Comparison of ENCODE assay signal across 26 cellular contexts in the genomic region with DNA sequence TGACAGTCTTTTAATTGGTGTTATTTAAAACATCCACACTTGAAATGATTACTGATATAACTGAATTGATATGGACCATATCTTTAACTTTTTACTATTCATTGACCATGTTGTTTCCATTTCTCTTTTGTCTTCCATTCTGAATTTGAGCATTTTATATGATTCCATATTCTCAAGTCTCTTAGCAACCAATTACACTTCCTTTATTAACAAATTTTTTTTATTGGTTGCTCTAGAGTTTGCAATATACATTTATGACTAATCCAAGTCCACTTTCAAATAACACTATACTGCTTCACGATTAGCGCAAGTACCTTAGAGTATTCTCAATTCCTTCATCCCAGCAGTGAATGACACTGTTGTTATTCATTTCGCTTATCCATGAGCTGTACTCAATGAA. TPM values are rescaled to one million over a fixed set of nuclear protein-coding genes. Genes with fewer than 3 reads are reported as not detected.
A peak's percentile ranks its signal among the peaks of the same experiment; 100 is the strongest.
DNase-seq lines count a peak whose midpoint lies in the region; ATAC-seq, FAIRE-seq and TF ChIP-seq lines count a peak whose summit lies in the region.
"Had no signal": no experiment of that assay in that cellular context is flagged by ENCODE, and none has a peak within 500 bp of the region (broad histone marks: within the 10 kb centered on the region; RNA-seq: fewer than 3 reads in every experiment).

No MANE protein-coding gene starts in this region.

- ATAC-seq in natural killer cell (no peak), HG03521 (IDR thresholded peaks at IDR 0.05; ENCODE audit: unreplicated experiment) (no peak), GM21390 (IDR thresholded peaks at IDR 0.05; ENCODE audit: unreplicated experiment) (no peak)
- no peak for ATAC-seq in natural killer cell treated with Interleukin-12 subunit alpha and Interleukin-12 subunit beta and Interleukin-15 and Interleukin-18, amount 100 ng/mL, for 72 hours
- ATAC-seq in central memory CD8-positive, alpha-beta T cell (replicated peaks; ENCODE audit: extremely low read depth, poor library complexity, severe bottlenecking): no peak
- ATAC-seq: GM12878, HCT116 had no signal

- H3K36me3 Mint-ChIP-seq in natural killer cell: peaks cover 29% of the 10 kb centered on the region
- H3K36me3 Mint-ChIP-seq in natural killer cell treated with Interleukin-12 subunit alpha and Interleukin-12 subunit beta and Interleukin-15 and Interleukin-18, amount 100 ng/mL, for 72 hours: peaks cover 46% of the 10 kb centered on the region
- H3K36me3 Mint-ChIP-seq in central memory CD8-positive, alpha-beta T cell (ENCODE audit: insufficient read depth): peaks cover 5% of the 10 kb centered on the region

- peaks cover 18 to 38% of the 10 kb centered on the region in 2 donors for H3K4me1 Mint-ChIP-seq in natural killer cell
- H3K4me1 Mint-ChIP-seq in natural killer cell treated with Interleukin-12 subunit alpha and Interleukin-12 subunit beta and Interleukin-15 and Interleukin-18, amount 100 ng/mL, for 72 hours (ENCODE audit: low read depth in 2 of 2): peaks cover 8 to 13% of the 10 kb centered on the region in 2 donors
- peaks cover 31% of the 10 kb centered on the region for H3K4me1 Mint-ChIP-seq in central memory CD8-positive, alpha-beta T cell
- H3K4me1 Mint-ChIP-seq: CD14-positive monocyte had no signal

- TF ChIP-seq POLR2A in GM12892 (IDR thresholded peaks at IDR 0.05; ENCODE audit: low read depth, low read length): no peak

- H3K27me3 Mint-ChIP-seq in natural killer cell (ENCODE audit: low read depth in 2 of 2): no peaks in the 10 kb centered on the region
- no peaks in the 10 kb centered on the region for H3K27me3 Mint-ChIP-seq in natural killer cell treated with Interleukin-12 subunit alpha and Interleukin-12 subunit beta and Interleukin-15 and Interleukin-18, amount 100 ng/mL, for 72 hours
- H3K27me3 Mint-ChIP-seq in central memory CD8-positive, alpha-beta T cell: no peaks in the 10 kb centered on the region
- H3K27me3 Mint-ChIP-seq: CD4-positive, alpha-beta T cell; CD8-positive, alpha-beta memory T cell had no signal

- FAIRE-seq in GM12892 (lab: Jason Lieb, UNC): no peak
- FAIRE-seq: A204.1, D721Med, GM12878, GM18507 had no signal

- no peak for TF ChIP-seq CTCF in natural killer cell (IDR thresholded peaks at IDR 0.05)

- intact Hi-C loops in natural killer cell (cut with micrococcal nuclease): no loop called here

- no peak overlapping the region for H3K4me3 Mint-ChIP-seq in natural killer cell
- no peak overlapping the region for H3K4me3 Mint-ChIP-seq in natural killer cell treated with Interleukin-12 subunit alpha and Interleukin-12 subunit beta and Interleukin-15 and Interleukin-18, amount 100 ng/mL, for 72 hours
- H3K4me3 Mint-ChIP-seq in central memory CD8-positive, alpha-beta T cell: no peak overlapping the region
- H3K4me3 Mint-ChIP-seq: CD14-positive monocyte; CD4-positive, alpha-beta T cell; CD8-positive, alpha-beta memory T cell; H9; HFFc6 had no signal

- DNase-seq in natural killer cell: no peak
- DNase-seq in natural killer cell treated with Interleukin-12 subunit alpha and Interleukin-12 subunit beta and Interleukin-15 and Interleukin-18, amount 100 ng/mL, for 72 hours (ENCODE audit: low spot score): no peak
- DNase-seq in RKO (ENCODE audit: low spot score): peak; percentile 2
- DNase-seq in central memory CD8-positive, alpha-beta T cell (ENCODE audit: low spot score in 2 of 2): no peak
- DNase-seq in activated CD4-positive, CD25-positive, alpha-beta regulatory T cell (lab: John Stamatoyannopoulos, UW): no peak
- DNase-seq in GM12892 (ENCODE audit: insufficient read length): no peak
- DNase-seq: ACHN; AML-193; BE2C; CD4-positive, alpha-beta T cell; CD8-positive, alpha-beta memory T cell; DMS 273 treated with DMSO at 0.1 percent for 48 hours; DMS79; EL; GDM1; GM23248; H9; HFFc6 had no signal

- H3K9me3 Mint-ChIP-seq in natural killer cell: peaks cover 7 to 14% of the 10 kb centered on the region in 2 donors
- H3K9me3 Mint-ChIP-seq in natural killer cell treated with Interleukin-12 subunit alpha and Interleukin-12 subunit beta and Interleukin-15 and Interleukin-18, amount 100 ng/mL, for 72 hours: peaks cover 16% of the 10 kb centered on the region
- H3K9me3 Mint-ChIP-seq in central memory CD8-positive, alpha-beta T cell: peaks cover 20% of the 10 kb centered on the region

- peak overlapping the region; percentile 9 to 26 for H3K27ac Mint-ChIP-seq in natural killer cell
- no peak overlapping the region for H3K27ac Mint-ChIP-seq in natural killer cell treated with Interleukin-12 subunit alpha and Interleukin-12 subunit beta and Interleukin-15 and Interleukin-18, amount 100 ng/mL, for 72 hours
- H3K27ac Mint-ChIP-seq in central memory CD8-positive, alpha-beta T cell (ENCODE audit: low read depth): peak overlapping the region; percentile 21
- H3K27ac Mint-ChIP-seq: CD14-positive monocyte; CD4-positive, alpha-beta T cell; CD8-positive, alpha-beta memory T cell; HFFc6 had no signal

RNA-seq across cellular contexts. Expression of a gene that starts 16.4 kb away (rescaled TPM):
- total RNA-seq in natural killer cell: 10 to 100 TPM; 25.0 to 37.4 (median 33.8) TPM
- total RNA-seq in natural killer cell treated with Interleukin-12 subunit alpha and Interleukin-12 subunit beta and Interleukin-15 and Interleukin-18, amount 100 ng/mL, for 72 hours: 10 to 100 TPM; 19.5 to 28.1 TPM
- polyA plus RNA-seq in GM12892 (2012; ENCODE audit: missing spikeins): 9.4 TPM

Comparison
In these comparisons a context has a peak if more than half of its experiments do, and no peak if none do; other contexts are left out.
1. H3K27ac Mint-ChIP-seq: peak in natural killer cell (2 of 2) and central memory CD8-positive, alpha-beta T cell (single experiment); none in natural killer cell treated with Interleukin-12 subunit alpha and Interleukin-12 subunit beta and Interleukin-15 and Interleukin-18, amount 100 ng/mL, for 72 hours (0 of 2).